Comparison of ENCODE assay signal across 11 cellular contexts in the genomic region with DNA sequence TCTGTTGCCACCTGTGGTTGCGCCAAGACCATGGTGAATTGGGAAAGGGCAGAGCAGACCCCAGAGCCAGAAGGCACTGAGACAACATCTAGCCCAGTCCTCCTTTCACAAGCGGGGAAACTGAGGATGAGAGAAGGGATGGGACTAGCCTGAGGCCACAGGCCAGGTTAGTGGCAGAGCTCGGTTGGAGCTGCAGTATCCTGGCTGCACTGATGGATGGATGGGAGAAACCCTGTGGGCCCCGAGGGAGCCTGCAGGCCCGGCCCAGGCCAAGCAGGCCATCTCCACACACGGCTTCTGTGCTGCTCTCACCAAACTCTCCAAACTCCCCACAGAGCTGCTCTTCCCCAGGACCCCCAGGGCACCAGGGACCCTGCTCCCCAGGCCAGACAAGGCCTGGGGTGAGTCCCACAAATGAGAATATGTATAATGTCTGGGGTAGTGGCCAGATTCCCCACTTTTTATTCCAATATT.
"Had no signal": no experiment of that assay in that cellular context is flagged by ENCODE, and none has a peak within 500 bp of the region (broad histone marks: within the 10 kb centered on the region; RNA-seq: fewer than 3 reads in every experiment).

No MANE protein-coding gene starts in this region.

- H2AFZ ChIP-seq: parathyroid adenoma had no signal

- H3K4me3 Mint-ChIP-seq: endodermal cell; stimulated activated naive CD8-positive, alpha-beta T cell treated with anti-CD3 and anti-CD28 coated beads, Interleukin-15, Interleukin-2, amounts not matched to agents 100 ng/mL and 50 ng/mL, for 24 hours; T-cell had no signal

- H3K36me3 ChIP-seq: suprapubic skin had no signal

- H3K27me3 Mint-ChIP-seq: T-cell had no signal

- H3K9me3 Mint-ChIP-seq: activated naive CD8-positive, alpha-beta T cell treated with anti-CD3 and anti-CD28 coated beads, Interleukin-2, amount 10 ng/mL, durations not matched to agents 7 days and 5 days; stimulated activated naive CD8-positive, alpha-beta T cell treated with anti-CD3 and anti-CD28 coated beads, Interleukin-15, Interleukin-2, amounts not matched to agents 100 ng/mL and 50 ng/mL, for 24 hours; T-cell had no signal

- H3K27me3 ChIP-seq: suprapubic skin had no signal

- H3K9ac ChIP-seq: parathyroid adenoma had no signal

- H3K4me1 ChIP-seq: suprapubic skin had no signal

- ATAC-seq: mucosa of descending colon, T-cell had no signal

- H3K36me3 Mint-ChIP-seq: activated naive CD8-positive, alpha-beta T cell treated with anti-CD3 and anti-CD28 coated beads, Interleukin-2, amount 10 ng/mL, durations not matched to agents 7 days and 5 days; naive thymus-derived CD4-positive, alpha-beta T cell had no signal

- H3K79me2 ChIP-seq: parathyroid adenoma had no signal

- H3K4me3 ChIP-seq: mucosa of descending colon, SK-N-MC, suprapubic skin had no signal

- H3K4me1 Mint-ChIP-seq: endodermal cell had no signal

- H3K27ac Mint-ChIP-seq: activated naive CD8-positive, alpha-beta T cell treated with anti-CD3 and anti-CD28 coated beads, Interleukin-2, amount 10 ng/mL, durations not matched to agents 7 days and 5 days; endodermal cell; naive thymus-derived CD4-positive, alpha-beta T cell; stimulated activated naive CD8-positive, alpha-beta T cell treated with anti-CD3 and anti-CD28 coated beads, Interleukin-15, Interleukin-2, amounts not matched to agents 100 ng/mL and 50 ng/mL, for 24 hours; T-cell had no signal

- H3K9me3 ChIP-seq: mucosa of descending colon, suprapubic skin had no signal

- H3K27ac ChIP-seq: parathyroid adenoma, SK-N-MC, suprapubic skin had no signal

- DNase-seq: activated naive CD8-positive, alpha-beta T cell treated with anti-CD3 and anti-CD28 coated beads, Interleukin-2, amount 10 ng/mL, durations not matched to agents 7 days and 5 days; dermis blood vessel endothelial cell; endodermal cell; mucosa of descending colon; naive thymus-derived CD4-positive, alpha-beta T cell; T-cell; T-helper 9 cell had no signal
